ENCODE assay signal across 10 cellular contexts in genomic region chr3:168884353-168884903, GRCh38.
DNase-seq lines count a peak whose midpoint lies in the region; ATAC-seq and TF ChIP-seq lines count a peak whose summit lies in the region.
"Had no signal": no experiment of that assay in that cellular context is flagged by ENCODE, and none has a peak within 500 bp of the region (broad histone marks: within the 10 kb centered on the region; RNA-seq: fewer than 3 reads in every experiment).

No MANE protein-coding gene starts in this region.

- H3K4me1 Mint-ChIP-seq in nephron = peaks cover 9% of the 10 kb centered on the region

- peak; percentile 7 for DNase-seq in DMS153 treated with DMSO at 0.1 percent for 48 hours (lab: John Stamatoyannopoulos, UW; ENCODE audit: unreplicated experiment)
- peak; percentile 15 for DNase-seq in NCI-H1092 treated with DMSO at 0.1 percent for 48 hours (lab: John Stamatoyannopoulos, UW)
- peak; percentile 91 for DNase-seq in choroid plexus epithelial cell (ENCODE audit: low read depth)
- no peak for DNase-seq in CD1c-positive myeloid dendritic cell (ENCODE audit: extremely low spot score)
- no peak for DNase-seq in upper lobe of right lung
- DNase-seq in effector CD8-positive, alpha-beta T cell (lab: John Stamatoyannopoulos, UW) = no peak
- DNase-seq: H9 had no signal

- H3K4me1 ChIP-seq in upper lobe of right lung = no peaks in the 10 kb centered on the region

- H3K27me3 ChIP-seq in upper lobe of right lung = no peaks in the 10 kb centered on the region

- H3K27ac Mint-ChIP-seq in nephron = peak overlapping the region in 2 of 3 experiments; percentile 16 to 63

- ATAC-seq in upper lobe of right lung (no peak), GM18907 (IDR thresholded peaks at IDR 0.05; ENCODE audit: unreplicated experiment) (no peak)

- TF ChIP-seq CTCF in choroid plexus epithelial cell (conservative IDR thresholded peaks at IDR 0.05; ENCODE audit: low read depth, low read length) (no peak), nephron (IDR thresholded peaks at IDR 0.05; ENCODE audit: unreplicated experiment in 3 of 3) (no peak), upper lobe of right lung (IDR thresholded peaks at IDR 0.05) (no peak)

- no peaks in the 10 kb centered on the region for H3K36me3 Mint-ChIP-seq in nephron (ENCODE audit: low read depth)
- H3K36me3 Mint-ChIP-seq: brain had no signal

- H3K9me3 Mint-ChIP-seq in nephron = no peaks in the 10 kb centered on the region
- H3K9me3 Mint-ChIP-seq: brain, H9 had no signal

- intact Hi-C loops in upper lobe of right lung (cut with DNase I) = no loop called here

- no peak overlapping the region for H3K4me3 ChIP-seq in choroid plexus epithelial cell (ENCODE audit: low read depth, low read length)
- H3K4me3 ChIP-seq in upper lobe of right lung = no peak overlapping the region

- H3K4me3 Mint-ChIP-seq in nephron = no peak overlapping the region
- H3K4me3 Mint-ChIP-seq: brain, H9 had no signal

- no peaks in the 10 kb centered on the region for H3K9me3 ChIP-seq in upper lobe of right lung

- no peaks in the 10 kb centered on the region for H3K36me3 ChIP-seq in upper lobe of right lung

- no peaks in the 10 kb centered on the region for H3K27me3 Mint-ChIP-seq in nephron (ENCODE audit: low read depth)

- H3K27ac ChIP-seq in upper lobe of right lung = no peak overlapping the region

Comparison
In these comparisons a context has a peak if more than half of its experiments do, and no peak if none do; other contexts are left out.
1. DNase-seq: peak in DMS153 treated with DMSO at 0.1 percent for 48 hours (single experiment), NCI-H1092 treated with DMSO at 0.1 percent for 48 hours (single experiment) and choroid plexus epithelial cell (single experiment); none in CD1c-positive myeloid dendritic cell (single experiment), upper lobe of right lung (single experiment) and effector CD8-positive, alpha-beta T cell (single experiment).